24 cellular contexts compared by ENCODE assay signal in the genomic region with DNA sequence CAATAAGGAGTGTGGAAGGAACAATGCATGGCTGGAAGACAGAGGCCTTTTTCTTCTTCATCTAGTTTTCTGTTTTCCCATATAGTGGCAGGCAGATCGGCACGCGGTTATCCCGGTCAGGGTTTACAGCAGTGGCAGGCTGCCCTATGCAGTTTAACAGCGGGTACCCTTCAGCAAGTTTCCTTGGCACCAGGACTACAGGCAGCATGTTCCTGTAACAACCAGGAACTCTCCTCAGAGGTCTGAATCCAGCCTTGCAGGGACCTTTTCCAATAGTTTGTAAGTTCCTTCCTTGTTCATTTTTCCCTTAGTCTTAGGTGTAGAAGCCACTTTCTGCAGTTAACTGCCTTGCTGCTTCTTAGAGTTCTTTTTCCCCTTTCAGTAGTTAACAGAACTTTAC.
"Had no signal": no experiment of that assay in that cellular context is flagged by ENCODE, and none has a peak within 500 bp of the region (broad histone marks: within the 10 kb centered on the region; RNA-seq: fewer than 3 reads in every experiment).

No MANE protein-coding gene starts in this region.

- H3K9me2 ChIP-seq: SK-N-SH had no signal

- H3K27ac ChIP-seq: ascending aorta, esophagus muscularis mucosa, foreskin keratinocyte, lower lobe of right lung, neutrophil, right lobe of liver, testis, transverse colon had no signal

- H3K27ac Mint-ChIP-seq: activated CD4-positive, alpha-beta memory T cell treated with anti-CD3 and anti-CD28 coated beads, Interleukin-2, amount 10 ng/mL, durations not matched to agents 7 days and 5 days; activated CD4-positive, alpha-beta T cell treated with anti-CD3 and anti-CD28 coated beads, Interleukin-2, amount 10 ng/mL, durations not matched to agents 7 days and 5 days; activated naive CD8-positive, alpha-beta T cell; nephron; T-helper 1 cell treated with Interleukin-12 subunit alpha and Interleukin-12 subunit beta and Interleukin-4 antibody, amounts not matched to agents 30 μg/mL and 1 μg/mL, for 36 hours had no signal

- DNase-seq: activated CD4-positive, alpha-beta memory T cell treated with anti-CD3 and anti-CD28 coated beads, Interleukin-2, amount 10 ng/mL, durations not matched to agents 7 days and 5 days; activated CD4-positive, alpha-beta T cell treated with anti-CD3 and anti-CD28 coated beads for 1 hour; activated CD4-positive, alpha-beta T cell treated with anti-CD3 and anti-CD28 coated beads, Interleukin-2, amount 10 ng/mL, durations not matched to agents 7 days and 5 days; activated effector memory CD4-positive, alpha-beta T cell treated with Interleukin-2 at 50 U/mL for 16 hours; activated naive CD4-positive, alpha-beta T cell treated with Interleukin-2 at 50 U/mL for 16 hours; cortex of kidney; foreskin keratinocyte; islet precursor cell; lower lobe of right lung; SK-N-SH; stimulated activated CD4-positive, alpha-beta T cell treated with anti-CD3 and anti-CD28 coated beads, Interleukin-2, amount 100 ng/mL, for 48 hours; stimulated activated naive CD8-positive, alpha-beta T cell treated with anti-CD3 and anti-CD28 coated beads, Interleukin-15, Interleukin-2, amounts not matched to agents 100 U/mL and 50 U/mL, for 24 hours; SW 1271; T1000; testis; transverse colon had no signal

- H3K27me3 Mint-ChIP-seq: activated CD4-positive, alpha-beta memory T cell treated with anti-CD3 and anti-CD28 coated beads, Interleukin-2, amount 10 ng/mL, durations not matched to agents 7 days and 5 days; activated CD4-positive, alpha-beta T cell treated with anti-CD3 and anti-CD28 coated beads, Interleukin-2, amount 10 ng/mL, durations not matched to agents 7 days and 5 days; activated naive CD8-positive, alpha-beta T cell; brain had no signal

- H3K27me3 ChIP-seq: ascending aorta, esophagus muscularis mucosa, neutrophil, right lobe of liver, testis, transverse colon had no signal

- H3K9me3 Mint-ChIP-seq: activated CD4-positive, alpha-beta T cell treated with anti-CD3 and anti-CD28 coated beads, Interleukin-2, amount 10 ng/mL, durations not matched to agents 7 days and 5 days had no signal

- H3K9me3 ChIP-seq: lower lobe of right lung, neutrophil, right lobe of liver, SK-N-SH, testis, transverse colon had no signal

- H3K4me2 ChIP-seq: SK-N-SH had no signal

- H3K4me1 ChIP-seq: ascending aorta, esophagus muscularis mucosa, foreskin keratinocyte, lower lobe of right lung, transverse colon had no signal

- H3K4me3 ChIP-seq: ascending aorta, esophagus muscularis mucosa, lower lobe of right lung, right lobe of liver, testis, transverse colon had no signal

- ATAC-seq: foreskin keratinocyte; lower lobe of right lung; stimulated activated naive CD8-positive, alpha-beta T cell treated with anti-CD3 and anti-CD28 coated beads, Interleukin-15, Interleukin-2, amounts not matched to agents 100 U/mL and 50 U/mL, for 24 hours had no signal

- H3K36me3 ChIP-seq: ascending aorta, esophagus muscularis mucosa, lower lobe of right lung, neutrophil, right lobe of liver, transverse colon had no signal

- H3K4me3 Mint-ChIP-seq: activated CD4-positive, alpha-beta memory T cell treated with anti-CD3 and anti-CD28 coated beads, Interleukin-2, amount 10 ng/mL, durations not matched to agents 7 days and 5 days; activated CD4-positive, alpha-beta T cell treated with anti-CD3 and anti-CD28 coated beads, Interleukin-2, amount 10 ng/mL, durations not matched to agents 7 days and 5 days; activated naive CD8-positive, alpha-beta T cell; brain; nephron; T-helper 1 cell treated with Interleukin-12 subunit alpha and Interleukin-12 subunit beta and Interleukin-4 antibody, amounts not matched to agents 30 μg/mL and 1 μg/mL, for 36 hours had no signal
